In the genomic region with DNA sequence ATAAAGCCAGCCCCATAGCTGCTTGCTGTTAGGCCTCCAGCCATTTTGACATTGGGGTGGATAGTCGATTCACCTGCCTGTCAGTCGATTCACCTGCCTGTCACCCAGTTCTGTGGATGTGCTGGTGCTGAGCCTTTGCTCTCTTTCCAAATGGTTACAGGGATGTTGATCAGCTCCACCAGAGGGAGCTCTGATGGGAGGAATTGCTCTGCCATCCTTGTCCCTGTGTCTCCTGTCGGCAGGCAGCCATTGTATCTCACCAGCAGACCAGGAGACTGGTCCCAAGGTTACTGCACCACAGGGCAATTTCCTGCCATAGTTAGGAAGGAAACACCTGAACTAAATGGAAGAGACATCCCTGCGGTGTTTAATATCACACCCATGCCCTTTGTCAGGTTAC, we compare ENCODE assay signal across 8 cellular contexts. TPM values are rescaled to one million over a fixed set of nuclear protein-coding genes. Genes with fewer than 3 reads are reported as not detected.
DNase-seq lines count a peak whose midpoint lies in the region; ATAC-seq and TF ChIP-seq lines count a peak whose summit lies in the region.

No MANE protein-coding gene starts in this region.

- no peak overlapping the region for H3K27ac Mint-ChIP-seq in WTC11

- H3K4me1 ChIP-seq in Loucy (ENCODE audit: insufficient read depth, low read length, poor library complexity, severe bottlenecking) (no peaks in the 10 kb centered on the region), vagina (no peaks in the 10 kb centered on the region)

- H3K4me3 Mint-ChIP-seq in WTC11, result no peak overlapping the region

- no peaks in the 10 kb centered on the region for H3K79me2 ChIP-seq in Loucy (ENCODE audit: insufficient read depth, low read length)

- CTCF ChIA-PET in WTC11 (lab: Charles Lee), result interaction anchor here (0.7 to 4.3 kb wide), 16 partner anchors 8 to 577 kb away, joined by 3 to 38 read pairs (median 4); partner anchors contain the start of gene DTX4

- H3K27me3 ChIP-seq in Loucy (ENCODE audit: insufficient read depth, low read length, poor library complexity, severe bottlenecking), result no peaks in the 10 kb centered on the region
- H3K27me3 ChIP-seq in vagina, result no peaks in the 10 kb centered on the region

- intact Hi-C loops in vagina (cut with DNase I), result loop anchor here (1.0 kb wide), 1 partner anchor 34 kb away; the partner anchor contains the start of gene DTX4

- 0 out of 2 replicates have a peak, but pooled peaks cover 2% of the 10 kb centered on the region for H3K9me3 Mint-ChIP-seq in WTC11

- peak; percentile 90 for ATAC-seq in WTC11

- TF ChIP-seq CTCF in Loucy (conservative IDR thresholded peaks at IDR 0.05; ENCODE audit: low read length) (peak; percentile 70), WTC11 (IDR thresholded peaks at IDR 0.05) (peak; percentile 25; the same call in 1 of the 2 replicates), vagina (IDR thresholded peaks at IDR 0.05) (peak in 2 of 3 experiments; percentile 5 to 26)

- no peaks in the 10 kb centered on the region for H4K20me1 ChIP-seq in Loucy (ENCODE audit: insufficient read depth, low read length, poor library complexity, severe bottlenecking)

- peaks cover 22% of the 10 kb centered on the region for H3K36me3 Mint-ChIP-seq in WTC11

- no peaks in the 10 kb centered on the region for H3K9me3 ChIP-seq in Loucy (ENCODE audit: insufficient read depth, low read depth, low read length)
- no peaks in the 10 kb centered on the region for H3K9me3 ChIP-seq in vagina

- H3K27me3 Mint-ChIP-seq in WTC11 (ENCODE audit: low read depth), result no peaks in the 10 kb centered on the region; the same call in 1 of the 2 replicates

- TF ChIP-seq POLR2A in vagina (IDR thresholded peaks at IDR 0.05), result no peak

- no peaks in the 10 kb centered on the region for H3K9me2 ChIP-seq in Loucy (replicated peaks; ENCODE audit: low read depth, low read length)

- H3K36me3 ChIP-seq in Loucy (ENCODE audit: insufficient read depth, low read length), result no peaks in the 10 kb centered on the region
- peaks cover 0 to 12% of the 10 kb centered on the region in 2 donors for H3K36me3 ChIP-seq in vagina

- H2AFZ ChIP-seq in Loucy (ENCODE audit: low read length), result no peak overlapping the region

- H3F3A ChIP-seq in Loucy (ENCODE audit: low read depth), result no peaks in the 10 kb centered on the region

- no peak overlapping the region for H3K4me2 ChIP-seq in Loucy (ENCODE audit: low read depth, low read length, poor library complexity, severe bottlenecking)

- H3K4me1 Mint-ChIP-seq in WTC11, result peaks cover 6% of the 10 kb centered on the region

- H3K4me3 ChIP-seq in Loucy (ENCODE audit: low read length, poor library complexity, severe bottlenecking) (no peak overlapping the region), vagina (no peak overlapping the region)

- POLR2A ChIA-PET in WTC11 (lab: Charles Lee), result interaction anchor here (1.0 kb wide), 1 partner anchor 24 kb away, joined by 6 read pairs; no protein-coding TSS in a partner anchor

- H3K27ac ChIP-seq in vagina, result no peak overlapping the region

- H3K9ac ChIP-seq in Loucy (ENCODE audit: low read depth, low read length, poor library complexity, severe bottlenecking), result no peak overlapping the region

- DNase-seq in activated CD4-positive, alpha-beta T cell treated with anti-CD3 and anti-CD28 coated beads for 48 hours, result peak; percentile 35
- DNase-seq in activated CD4-positive, alpha-beta T cell treated with anti-CD3 and anti-CD28 coated beads, Interleukin-2, amount 50 U/mL, for 4 hours, result no peak
- peak; percentile 58 for DNase-seq in WTC11 (ENCODE audit: low spot score)
- peak; percentile 38 for DNase-seq in iris pigment epithelial cell (ENCODE audit: low read depth)
- no peak for DNase-seq in vagina (ENCODE audit: extremely low spot score in 2 of 2)
- DNase-seq in activated effector memory CD4-positive, alpha-beta T cell treated with Interleukin-2 at 50 U/mL for 16 hours, result no peak
- no peak for DNase-seq in T-helper 9 cell

TF ChIP-seq in WTC11, 78 proteins besides CTCF, POLR2A, EP300 and RAD21:
- TF ChIP-seq ATF3 (CRISPR knock-in tag; conservative IDR thresholded peaks at IDR 0.05), result no peak
- TF ChIP-seq GTF2I (CRISPR knock-in tag; conservative IDR thresholded peaks at IDR 0.05), result no peak
- no peak for TF ChIP-seq ZNF121 (CRISPR knock-in tag; IDR thresholded peaks at IDR 0.05)
- no peak for TF ChIP-seq FOXK1 (CRISPR knock-in tag; IDR thresholded peaks at IDR 0.05)
- no peak for TF ChIP-seq NR2C2 (CRISPR knock-in tag; IDR thresholded peaks at IDR 0.05)
- no peak for TF ChIP-seq E2F4 (CRISPR knock-in tag; IDR thresholded peaks at IDR 0.05; ENCODE audit: borderline replicate concordance, low read depth)
- TF ChIP-seq, protein P1, sequence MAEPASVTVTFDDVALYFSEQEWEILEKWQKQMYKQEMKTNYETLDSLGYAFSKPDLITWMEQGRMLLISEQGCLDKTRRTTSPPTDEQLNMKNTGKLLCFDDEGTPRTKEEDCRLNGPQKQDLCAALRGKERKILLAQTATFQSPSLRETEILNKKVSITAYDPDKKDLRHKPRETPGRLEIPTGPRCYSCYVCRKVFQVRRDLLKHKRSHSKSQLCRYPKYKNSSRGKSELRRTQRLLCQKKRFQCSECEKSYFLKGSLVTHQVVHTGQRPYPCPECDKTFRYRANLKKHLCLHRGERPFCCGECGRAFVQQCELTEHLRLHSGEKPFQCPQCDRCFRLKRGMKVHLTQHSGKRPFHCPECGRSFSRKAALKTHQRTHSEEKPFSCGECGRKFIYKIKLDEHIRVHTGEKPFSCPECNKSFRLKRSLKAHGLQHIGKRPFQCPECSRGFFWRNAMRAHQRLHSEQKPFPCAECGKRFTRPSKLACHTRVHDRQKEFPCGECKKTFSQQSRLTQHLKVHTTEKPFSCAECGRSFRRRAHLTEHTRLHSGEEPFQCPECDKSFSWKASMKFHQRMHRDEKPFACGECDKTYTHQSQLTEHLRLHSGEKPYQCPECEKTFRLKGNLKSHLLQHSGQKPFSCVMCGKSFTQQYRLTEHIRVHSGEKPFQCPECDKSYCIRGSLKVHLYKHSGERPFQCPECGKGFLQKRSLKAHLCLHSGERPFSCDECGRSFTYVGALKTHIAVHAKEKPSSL (CRISPR knock-in tag; conservative IDR thresholded peaks at IDR 0.05), result no peak
- TF ChIP-seq NFYB (CRISPR knock-in tag; conservative IDR thresholded peaks at IDR 0.05; ENCODE audit: low read depth), result no peak
- no peak for TF ChIP-seq ATF1 (CRISPR knock-in tag; IDR thresholded peaks at IDR 0.05)

RNA-seq across cellular contexts. Expression of gene MPEG1, which starts 6.1 kb away (rescaled TPM):
- total RNA-seq in WTC11 (2021), result 0.05 to 0.09 TPM in 2 of 3 replicates, not detected in the other
- total RNA-seq in vagina, result 3.9 TPM

RNA-seq across cellular contexts. Expression of gene DTX4, which starts 34.7 kb away (rescaled TPM):
- total RNA-seq in WTC11 (2021), result 12.3 to 15.5 TPM (median 12.8 TPM) in 3 replicates
- total RNA-seq in vagina, result 8.1 TPM

Comparison
In these comparisons a context has a peak if more than half of its experiments do, and no peak if none do; other contexts are left out.
1. DNase-seq: peak in activated CD4-positive, alpha-beta T cell treated with anti-CD3 and anti-CD28 coated beads for 48 hours (single experiment), WTC11 (single experiment) and iris pigment epithelial cell (single experiment); none in activated CD4-positive, alpha-beta T cell treated with anti-CD3 and anti-CD28 coated beads, Interleukin-2, amount 50 U/mL, for 4 hours (0 of 2), vagina (0 of 2), activated effector memory CD4-positive, alpha-beta T cell treated with Interleukin-2 at 50 U/mL for 16 hours (single experiment) and T-helper 9 cell (single experiment).
2. CTCF ChIP-seq: peak in every context shown above with its lines; median percentile 70 in Loucy; 25 in WTC11; 16 in vagina.